18 cellular contexts compared by ENCODE assay signal in genomic region chr15:58589047-58589446, GRCh38.
A peak's percentile ranks its signal among the peaks of the same experiment; 100 is the strongest.
DNase-seq lines count a peak whose midpoint lies in the region; ATAC-seq, FAIRE-seq and TF ChIP-seq lines count a peak whose summit lies in the region.
"Had no signal": no experiment of that assay in that cellular context is flagged by ENCODE, and none has a peak within 500 bp of the region (broad histone marks: within the 10 kb centered on the region; RNA-seq: fewer than 3 reads in every experiment).

No MANE protein-coding gene starts in this region.

- no TSS peak for BruUV-seq in HepG2 (replicated peaks; lab: Mats Ljungman, UMichigan)

- H3K79me2 ChIP-seq in HepG2 (ENCODE audit: insufficient read depth, low read length) = no peaks in the 10 kb centered on the region
- H3K79me2 ChIP-seq in keratinocyte (ENCODE audit: control insufficient read depth, insufficient read depth, low read length) = no peaks in the 10 kb centered on the region

- H3K9me3 ChIP-seq in liver (ENCODE audit: control insufficient read depth in 4 of 4, low read length in 3 of 4) (no peaks in the 10 kb centered on the region), HepG2 (ENCODE audit: low read length) (no peaks in the 10 kb centered on the region), HEK293 (ENCODE audit: control insufficient read depth, insufficient read depth, low read depth, low read length) (no peaks in the 10 kb centered on the region), keratinocyte (ENCODE audit: control insufficient read depth, low read depth, low read length) (no peaks in the 10 kb centered on the region), esophagus muscularis mucosa (no peaks in the 10 kb centered on the region)
- H3K9me3 ChIP-seq: Caco-2 had no signal

- H2AFZ ChIP-seq in HepG2 (ENCODE audit: low read length) (no peak overlapping the region), keratinocyte (ENCODE audit: control insufficient read depth, low read length) (no peak overlapping the region)

- no peak overlapping the region for H3K4me2 ChIP-seq in HepG2 (ENCODE audit: low read depth, low read length)
- H3K4me2 ChIP-seq in keratinocyte (ENCODE audit: control insufficient read depth, extremely low read depth, insufficient read depth, low read depth, low read length) = no peak overlapping the region

- no peak for TF ChIP-seq EP300 in HepG2 (IDR thresholded peaks at IDR 0.05; ENCODE audit: low read depth in 2 of 2, low read length in 2 of 2)
- TF ChIP-seq EP300 in HepG2 (CRISPR knock-in tag; IDR thresholded peaks at IDR 0.05; ENCODE audit: borderline replicate concordance) = no peak
- no peak for TF ChIP-seq EP300 in esophagus muscularis mucosa (IDR thresholded peaks at IDR 0.05)

- 37% methylated on average over 3 of the region's 3 CpGs for WGBS in liver
- WGBS in HepG2 (ENCODE audit: low lambda C conversion rate) = 95% methylated on average over 3 of the region's 3 CpGs
- WGBS in esophagus muscularis mucosa = 80% methylated on average over 3 of the region's 3 CpGs

- peaks cover 0 to 8% (median 0%) of the 10 kb centered on the region in 5 donors for H3K27me3 Mint-ChIP-seq in naive thymus-derived CD8-positive, alpha-beta T cell

- H3K4me3 ChIP-seq in liver (ENCODE audit: low read depth in 1 of 3, low read length in 3 of 3) (no peak overlapping the region), HepG2 (replicated peaks in 1 of 3; ENCODE audit: insufficient read depth in 1 of 3, low read depth in 2 of 3, low read length in 3 of 3) (no peak overlapping the region), HEK293 (ENCODE audit: low read depth, low read length) (no peak overlapping the region), keratinocyte (ENCODE audit: control insufficient read depth in 2 of 3, extremely low read depth in 1 of 3, insufficient read depth in 2 of 3, low read depth in 1 of 3, low read length in 3 of 3) (no peak overlapping the region), esophagus muscularis mucosa (no peak overlapping the region)

- TF ChIP-seq POLR2A in HepG2 (IDR thresholded peaks at IDR 0.05; ENCODE audit: insufficient read depth in 1 of 2, low read depth in 2 of 2, low read length in 2 of 2) = no peak
- TF ChIP-seq POLR2A in esophagus muscularis mucosa (IDR thresholded peaks at IDR 0.05; ENCODE audit: low read depth) = no peak

- H3K9ac ChIP-seq in liver (ENCODE audit: low read depth in 1 of 2, low read length in 2 of 2) (no peak overlapping the region), HepG2 (ENCODE audit: insufficient read depth, low read depth, low read length) (no peak overlapping the region), keratinocyte (ENCODE audit: control insufficient read depth, extremely low read depth, insufficient read depth, low read length) (no peak overlapping the region)

- intact Hi-C loops in HepG2 (cut with micrococcal nuclease; ENCODE audit: unreplicated experiment) = no loop called here
- intact Hi-C loops in sciatic nerve (cut with DNase I) = no loop called here
- intact Hi-C loops in esophagus muscularis mucosa (cut with DNase I) = no loop called here

- peak overlapping the region in 6 of 10 donors; percentile 1 to 71 (median 30) for H3K27ac Mint-ChIP-seq in naive thymus-derived CD8-positive, alpha-beta T cell

- H3K9me3 Mint-ChIP-seq in naive thymus-derived CD8-positive, alpha-beta T cell = peaks cover 0 to 5% (median 0%) of the 10 kb centered on the region in 9 donors

- peaks cover 14 to 28% (median 18%) of the 10 kb centered on the region in 4 donors for H3K4me1 Mint-ChIP-seq in naive thymus-derived CD8-positive, alpha-beta T cell

- ATAC-seq in HepG2 (no peak), sciatic nerve (no peak)
- no peak for ATAC-seq in naive thymus-derived CD8-positive, alpha-beta T cell

- no peaks in the 10 kb centered on the region for H3K36me3 ChIP-seq in liver (ENCODE audit: control insufficient read depth in 4 of 4, insufficient read depth in 3 of 4, low read depth in 1 of 4, low read length in 3 of 4)
- H3K36me3 ChIP-seq in HepG2 (replicated peaks in 1 of 2; ENCODE audit: control insufficient read depth in 1 of 2, insufficient read depth in 2 of 2, low read length in 2 of 2) = no peaks in the 10 kb centered on the region
- H3K36me3 ChIP-seq in HEK293 (ENCODE audit: control insufficient read depth in 2 of 2, insufficient read depth in 1 of 2, low read length in 2 of 2) = no peaks in the 10 kb centered on the region
- no peaks in the 10 kb centered on the region for H3K36me3 ChIP-seq in keratinocyte (ENCODE audit: control insufficient read depth in 2 of 2, extremely low read depth in 1 of 2, insufficient read depth in 2 of 2, low read length in 2 of 2)
- peaks cover 0 to 5% (median 2%) of the 10 kb centered on the region in 4 donors for H3K36me3 ChIP-seq in esophagus muscularis mucosa

- POLR2A ChIA-PET in HepG2 (lab: Yijun Ruan, JAX) (no interaction called here), HEK293 (lab: Yijun Ruan, JAX) (no interaction called here)
- POLR2A ChIA-PET in naive thymus-derived CD8-positive, alpha-beta T cell (lab: Charles Lee) = no interaction called here

- H3K27me3 ChIP-seq in liver (ENCODE audit: control insufficient read depth in 4 of 4, insufficient read depth in 4 of 4, low read length in 3 of 4) (no peaks in the 10 kb centered on the region), HepG2 (ENCODE audit: control insufficient read depth in 1 of 2, insufficient read depth in 2 of 2, low read length in 2 of 2) (no peaks in the 10 kb centered on the region), keratinocyte (ENCODE audit: control insufficient read depth, extremely low read depth, insufficient read depth, low read length) (no peaks in the 10 kb centered on the region), esophagus muscularis mucosa (no peaks in the 10 kb centered on the region)

- TF ChIP-seq RAD21 in liver (IDR thresholded peaks at IDR 0.05) (peak in 1 of 2 donors; percentile 30), HepG2 (CRISPR knock-in tag; IDR thresholded peaks at IDR 0.05) (no peak)

- FAIRE-seq in HepG2 (lab: Jason Lieb, UNC) (no peak), keratinocyte (lab: Jason Lieb, UNC) (peak; percentile 34)
- FAIRE-seq: GM12892 had no signal

- H3K4me3 Mint-ChIP-seq in naive thymus-derived CD8-positive, alpha-beta T cell = no peak overlapping the region
- H3K4me3 Mint-ChIP-seq: CD8-positive, alpha-beta memory T cell; H9 had no signal

- DNase-seq in HepG2 (ENCODE audit: low spot score) (no peak), keratinocyte (ENCODE audit: low read depth, low spot score) (no peak), sciatic nerve (ENCODE audit: low spot score) (no peak), SKM-1 treated with dmso at 0.1 percent for 144 hours (lab: John Stamatoyannopoulos, UW; ENCODE audit: unreplicated experiment) (no peak), esophagus muscularis mucosa (ENCODE audit: extremely low spot score) (no peak)
- no peak for DNase-seq in naive thymus-derived CD8-positive, alpha-beta T cell
- DNase-seq: 8988T; ACHN; Caco-2; CD8-positive, alpha-beta memory T cell; DND-41; GDM1; GOT3; H9 had no signal

- in situ Hi-C loops in HepG2 (cut with HindIII; ENCODE audit: extremely low pct_ligation_motif_present, low pct_unique_long_range_greater_than_20kb) = no loop called here

- dilution Hi-C loops in keratinocyte (cut with MboI; ENCODE audit: extremely low pct_ligation_motif_present, low sequenced_read_pairs) = no loop called here

- H4K20me1 ChIP-seq in HepG2 (ENCODE audit: insufficient read depth, low read length) (no peaks in the 10 kb centered on the region), keratinocyte (ENCODE audit: control insufficient read depth, extremely low read depth, insufficient read depth, low read length) (no peaks in the 10 kb centered on the region)

- peaks cover 0 to 12% (median 6%) of the 10 kb centered on the region in 4 donors for H3K4me1 ChIP-seq in liver (ENCODE audit: control insufficient read depth in 4 of 4, insufficient read depth in 4 of 4, low read length in 3 of 4)
- no peaks in the 10 kb centered on the region for H3K4me1 ChIP-seq in HepG2 (ENCODE audit: insufficient read depth, low read length)
- no peaks in the 10 kb centered on the region for H3K4me1 ChIP-seq in HEK293 (ENCODE audit: control insufficient read depth, insufficient read depth, low read length)
- no peaks in the 10 kb centered on the region for H3K4me1 ChIP-seq in keratinocyte (ENCODE audit: control insufficient read depth, extremely low read depth, insufficient read depth, low read length)
- H3K4me1 ChIP-seq in esophagus muscularis mucosa = no peaks in the 10 kb centered on the region

- H3K9me1 ChIP-seq in keratinocyte (ENCODE audit: control insufficient read depth, extremely low read depth, insufficient read depth, low read length) = no peaks in the 10 kb centered on the region

- H3K27ac ChIP-seq in liver (ENCODE audit: low read depth in 1 of 2, low read length in 2 of 2) = peak overlapping the region; percentile 3 to 21
- no peak overlapping the region for H3K27ac ChIP-seq in HepG2 (ENCODE audit: extremely low read length, insufficient read depth, low read length)
- no peak overlapping the region for H3K27ac ChIP-seq in HEK293 (ENCODE audit: extremely low read depth, low read depth, low read length)
- no peak overlapping the region for H3K27ac ChIP-seq in keratinocyte (ENCODE audit: control insufficient read depth, insufficient read depth, low read length)
- no peak overlapping the region for H3K27ac ChIP-seq in esophagus muscularis mucosa (replicated peaks in 1 of 4)
- H3K27ac ChIP-seq: C4-2B had no signal

- peaks cover 9 to 11% (median 10%) of the 10 kb centered on the region in 3 donors for H3K36me3 Mint-ChIP-seq in naive thymus-derived CD8-positive, alpha-beta T cell

- TF ChIP-seq CTCF in liver (IDR thresholded peaks at IDR 0.05; ENCODE audit: low read depth, low read length, missing input control) (no peak), HepG2 (CRISPR knock-in tag; IDR thresholded peaks at IDR 0.05) (no peak), HEK293 (tag by site-specific recombination; IDR thresholded peaks at IDR 0.05) (no peak), keratinocyte (optimal IDR thresholded peaks at IDR 0.05 in 1 of 3, IDR thresholded peaks at IDR 0.05 in 1 of 3, conservative IDR thresholded peaks at IDR 0.05 in 1 of 3; ENCODE audit: extremely low read depth in 1 of 3, insufficient read depth in 2 of 3, low read length in 3 of 3) (no peak), esophagus muscularis mucosa (IDR thresholded peaks at IDR 0.05) (no peak)

- CTCF ChIA-PET in HepG2 (lab: Yijun Ruan, JAX; ENCODE audit: low intra/inter-chr PET ratio, low total read pairs) (no interaction called here), HEK293 (lab: Yijun Ruan, JAX) (interaction anchor here (0.7 kb wide), 1 partner anchor 143 kb away, joined by 3 read pairs; no protein-coding TSS in a partner anchor)

TF ChIP-seq in liver, 16 proteins besides CTCF, POLR2A, EP300 and RAD21 (continues in another document):
- no peak for TF ChIP-seq HNF4G (IDR thresholded peaks at IDR 0.05)

TF ChIP-seq in HepG2, 621 proteins besides CTCF, POLR2A, EP300 and RAD21 (continues in another document):
- no peak for TF ChIP-seq MTA3 (CRISPR knock-in tag; IDR thresholded peaks at IDR 0.05)
- TF ChIP-seq SP4 (CRISPR knock-in tag; IDR thresholded peaks at IDR 0.05) = no peak
- TF ChIP-seq PHF21A (CRISPR knock-in tag; IDR thresholded peaks at IDR 0.05) = no peak
- TF ChIP-seq ZNF230 (CRISPR knock-in tag; IDR thresholded peaks at IDR 0.05) = no peak

TF ChIP-seq in HEK293, 187 proteins besides CTCF, POLR2A, EP300 and RAD21:
- TF ChIP-seq ZNF324 (tag by site-specific recombination; IDR thresholded peaks at IDR 0.05) = no peak
- 0 out of 2 replicates have a peak, but pooled peaks have one; percentile 25 for TF ChIP-seq ZNF664 (tag by site-specific recombination; IDR thresholded peaks at IDR 0.05)

Comparison
In these comparisons a context has a peak if more than half of its experiments do, and no peak if none do; other contexts are left out.
1. H3K27ac ChIP-seq: peak in liver (2 of 2); none in HepG2 (single experiment), HEK293 (single experiment), keratinocyte (single experiment) and esophagus muscularis mucosa (0 of 4).